13 cellular contexts compared by ENCODE assay signal in genomic region chr1:203701606-203702005, GRCh38.
A peak's percentile ranks its signal among the peaks of the same experiment; 100 is the strongest.
DNase-seq lines count a peak whose midpoint lies in the region; ATAC-seq and TF ChIP-seq lines count a peak whose summit lies in the region.
"Had no signal": no experiment of that assay in that cellular context is flagged by ENCODE, and none has a peak within 500 bp of the region (broad histone marks: within the 10 kb centered on the region; RNA-seq: fewer than 3 reads in every experiment).

No MANE protein-coding gene starts in this region.

- TF ChIP-seq RAD21 in IMR-90 (IDR thresholded peaks at IDR 0.05; ENCODE audit: low read length) = no peak

- no peak overlapping the region for H3K18ac ChIP-seq in IMR-90 (ENCODE audit: low read depth, low read length)

- H3K4me3 ChIP-seq in BLaER1 (no peak overlapping the region), IMR-90 (ENCODE audit: insufficient read depth, low read depth, low read length) (no peak overlapping the region)
- H3K4me3 ChIP-seq: body of pancreas, dorsolateral prefrontal cortex, right atrium auricular region, stomach had no signal

- H3K4me3 Mint-ChIP-seq in effector memory CD8-positive, alpha-beta T cell = no peak overlapping the region
- no peak overlapping the region for H3K4me3 Mint-ChIP-seq in natural killer cell treated with Interleukin-12 subunit alpha and Interleukin-12 subunit beta and Interleukin-15 and Interleukin-18, amount 100 ng/mL, for 72 hours
- H3K4me3 Mint-ChIP-seq: activated naive CD4-positive, alpha-beta T cell treated with anti-CD3 and anti-CD28 coated beads for 36 hours had no signal

- no peak for ATAC-seq in IMR-90 (ENCODE audit: low read depth)
- ATAC-seq in effector memory CD8-positive, alpha-beta T cell (replicated peaks) = no peak
- ATAC-seq in natural killer cell treated with Interleukin-12 subunit alpha and Interleukin-12 subunit beta and Interleukin-15 and Interleukin-18, amount 100 ng/mL, for 72 hours = no peak

- H4K8ac ChIP-seq in IMR-90 (ENCODE audit: low read depth in 2 of 2, low read length in 2 of 2) = no peak overlapping the region

- BruUV-seq in IMR-90 (replicated peaks; lab: Mats Ljungman, UMichigan) = no TSS peak

- no peak for TF ChIP-seq CTCF in IMR-90 (conservative IDR thresholded peaks at IDR 0.05; ENCODE audit: low read depth, low read length)

- H3K27me3 Mint-ChIP-seq in effector memory CD8-positive, alpha-beta T cell = no peaks in the 10 kb centered on the region
- H3K27me3 Mint-ChIP-seq in natural killer cell treated with Interleukin-12 subunit alpha and Interleukin-12 subunit beta and Interleukin-15 and Interleukin-18, amount 100 ng/mL, for 72 hours = no peaks in the 10 kb centered on the region

- H3K9me3 Mint-ChIP-seq in effector memory CD8-positive, alpha-beta T cell = no peaks in the 10 kb centered on the region
- no peaks in the 10 kb centered on the region for H3K9me3 Mint-ChIP-seq in natural killer cell treated with Interleukin-12 subunit alpha and Interleukin-12 subunit beta and Interleukin-15 and Interleukin-18, amount 100 ng/mL, for 72 hours
- H3K9me3 Mint-ChIP-seq: activated naive CD4-positive, alpha-beta T cell treated with anti-CD3 and anti-CD28 coated beads for 36 hours had no signal

- no peak overlapping the region for H3K4me2 ChIP-seq in BLaER1
- H3K4me2 ChIP-seq in IMR-90 (ENCODE audit: low read depth, low read length) = no peak overlapping the region

- H3K23ac ChIP-seq in IMR-90 (ENCODE audit: low read depth, low read length) = no peak overlapping the region

- H3K9me3 ChIP-seq in BLaER1 = no peaks in the 10 kb centered on the region
- H3K9me3 ChIP-seq in IMR-90 (ENCODE audit: control insufficient read depth, insufficient read depth, low read length) = no peaks in the 10 kb centered on the region
- H3K9me3 ChIP-seq: body of pancreas, right atrium auricular region, stomach had no signal

- in situ Hi-C loops in IMR-90 (cut with MboI; ENCODE audit: low sequenced_read_pairs) (loop anchor here (5.0 to 10.0 kb wide), 3 partner anchors 74 to 357 kb away; partner anchors contain the start of gene ATP2B4), ACHN (cut with HindIII; ENCODE audit: low pct_ligation_motif_present, low pct_unique_long_range_greater_than_20kb, low sequenced_read_pairs) (no loop called here)

- peaks cover 13% of the 10 kb centered on the region for H3K4me1 ChIP-seq in BLaER1
- H3K4me1 ChIP-seq in IMR-90 (ENCODE audit: control insufficient read depth, insufficient read depth, low read length) = no peaks in the 10 kb centered on the region
- H3K4me1 ChIP-seq: body of pancreas had no signal

- H2BK120ac ChIP-seq in IMR-90 (ENCODE audit: low read depth, low read length) = no peak overlapping the region

- no peak overlapping the region for H3K4ac ChIP-seq in IMR-90 (ENCODE audit: low read depth, low read length)

- H2BK15ac ChIP-seq in IMR-90 (ENCODE audit: low read depth, low read length) = no peak overlapping the region

- H2AK9ac ChIP-seq in IMR-90 (replicated peaks; ENCODE audit: low read depth, low read length, poor library complexity) = no peak overlapping the region

- H3K9ac ChIP-seq in BLaER1 = no peak overlapping the region
- H3K9ac ChIP-seq in IMR-90 (ENCODE audit: low read depth, low read length) = no peak overlapping the region

- H2AFZ ChIP-seq in IMR-90 (replicated peaks; ENCODE audit: low read length, poor library complexity) = no peak overlapping the region

- no peak overlapping the region for H4K91ac ChIP-seq in IMR-90 (ENCODE audit: insufficient read depth, low read depth, low read length)

- peaks cover 6% of the 10 kb centered on the region; the same call in 1 of the 2 replicates for H4K20me1 ChIP-seq in BLaER1
- peaks cover 25% of the 10 kb centered on the region for H4K20me1 ChIP-seq in IMR-90 (ENCODE audit: insufficient read depth, low read length)

- no peak overlapping the region for H3K56ac ChIP-seq in IMR-90 (ENCODE audit: extremely low read depth, insufficient read depth, low read length)

- POLR2A ChIA-PET in IMR-90 (lab: Charles Lee; ENCODE audit: unreplicated experiment) = no interaction called here

- DNase-seq in IMR-90 = no peak
- no peak for DNase-seq in effector memory CD8-positive, alpha-beta T cell
- no peak for DNase-seq in natural killer cell treated with Interleukin-12 subunit alpha and Interleukin-12 subunit beta and Interleukin-15 and Interleukin-18, amount 100 ng/mL, for 72 hours (ENCODE audit: low spot score)
- no peak for DNase-seq in stimulated activated naive CD4-positive, alpha-beta T cell (lab: John Stamatoyannopoulos, UW)
- no peak for DNase-seq in DMS114 treated with DMSO at 0.1 percent for 48 hours (lab: John Stamatoyannopoulos, UW; ENCODE audit: unreplicated experiment)
- no peak for DNase-seq in hepatic stellate cell (ENCODE audit: low spot score)
- no peak for DNase-seq in ACHN

- H3K27ac ChIP-seq in BLaER1 = 0 out of 2 replicates have a peak overlapping the region, but pooled peaks have one; percentile 12
- H3K27ac ChIP-seq in IMR-90 (ENCODE audit: insufficient read depth, low read length) = no peak overlapping the region
- H3K27ac ChIP-seq: body of pancreas had no signal

- H3K36me3 Mint-ChIP-seq in effector memory CD8-positive, alpha-beta T cell (ENCODE audit: insufficient read depth) = peaks cover 55% of the 10 kb centered on the region
- peaks cover 28% of the 10 kb centered on the region for H3K36me3 Mint-ChIP-seq in natural killer cell treated with Interleukin-12 subunit alpha and Interleukin-12 subunit beta and Interleukin-15 and Interleukin-18, amount 100 ng/mL, for 72 hours

- peaks cover 16 to 19% of the 10 kb centered on the region in 2 donors for H3K4me1 Mint-ChIP-seq in effector memory CD8-positive, alpha-beta T cell (ENCODE audit: low read depth in 2 of 2)
- peaks cover 25 to 30% of the 10 kb centered on the region in 2 donors for H3K4me1 Mint-ChIP-seq in natural killer cell treated with Interleukin-12 subunit alpha and Interleukin-12 subunit beta and Interleukin-15 and Interleukin-18, amount 100 ng/mL, for 72 hours (ENCODE audit: low read depth in 2 of 2)

- peak overlapping the region; percentile 13; the same call in 1 of the 2 replicates for H2AK5ac ChIP-seq in IMR-90 (ENCODE audit: low read depth, low read length)

- H2BK20ac ChIP-seq in IMR-90 (ENCODE audit: low read depth, low read length) = no peak overlapping the region

- no CpG with 5 or more reads among the region's 4 CpGs for WGBS in IMR-90 (ENCODE audit: extremely low coverage in 2 of 2, insufficient read length in 1 of 2), 2 experiments

- H3K27ac Mint-ChIP-seq in effector memory CD8-positive, alpha-beta T cell = peak overlapping the region; percentile 72 to 79
- peak overlapping the region; percentile 46 to 82 for H3K27ac Mint-ChIP-seq in natural killer cell treated with Interleukin-12 subunit alpha and Interleukin-12 subunit beta and Interleukin-15 and Interleukin-18, amount 100 ng/mL, for 72 hours

- dilution Hi-C loops in IMR-90 (cut with HindIII; ENCODE audit: low sequenced_read_pairs, unreplicated experiment) = no loop called here

- peaks cover 6% of the 10 kb centered on the region for H3K9me1 ChIP-seq in IMR-90 (ENCODE audit: insufficient read depth, low read length)

- H3K27me3 ChIP-seq in BLaER1 (no peaks in the 10 kb centered on the region), IMR-90 (ENCODE audit: control insufficient read depth, insufficient read depth, low read length) (no peaks in the 10 kb centered on the region)
- H3K27me3 ChIP-seq: body of pancreas, dorsolateral prefrontal cortex, right atrium auricular region, stomach had no signal

- no peak for TF ChIP-seq POLR2A in IMR-90 (IDR thresholded peaks at IDR 0.05; ENCODE audit: low read depth, low read length)

- H3K36me3 ChIP-seq in BLaER1 (peaks cover 98% of the 10 kb centered on the region), IMR-90 (ENCODE audit: control insufficient read depth, insufficient read depth, low read length) (peaks cover 68% of the 10 kb centered on the region)

- H3K79me1 ChIP-seq in IMR-90 (ENCODE audit: low read depth in 1 of 2, low read length in 2 of 2) = peaks cover 63 to 80% of the 10 kb centered on the region in 2 experiments

- H2BK5ac ChIP-seq in IMR-90 (ENCODE audit: low read depth, low read length, poor library complexity, severe bottlenecking) = peak overlapping the region; percentile 2

- no peak overlapping the region for H3K14ac ChIP-seq in IMR-90 (replicated peaks; ENCODE audit: low read depth, low read length)

- intact Hi-C loops in IMR-90 (cut with micrococcal nuclease) = loop anchor here (1.0 to 2.0 kb wide), 2 partner anchors 197 to 361 kb away; no protein-coding TSS in a partner anchor

- H4K5ac ChIP-seq in IMR-90 (ENCODE audit: low read depth, low read length) = no peak overlapping the region

- CTCF ChIA-PET in IMR-90 (lab: Yijun Ruan, JAX) = interaction anchor here (0.9 to 2.8 kb wide), 3 partner anchors 8 to 197 kb away, joined by 5 to 12 read pairs (median 6); partner anchors contain the start of gene ATP2B4

TF ChIP-seq in IMR-90, 13 proteins besides CTCF, POLR2A, EP300 and RAD21:
- TF ChIP-seq RCOR1 (IDR thresholded peaks at IDR 0.05; ENCODE audit: insufficient replicate concordance, low read length) (no peak), USF2 (IDR thresholded peaks at IDR 0.05; ENCODE audit: low read depth, low read length) (no peak), RFX5 (IDR thresholded peaks at IDR 0.05; ENCODE audit: low read depth, low read length) (no peak), CEBPB (IDR thresholded peaks at IDR 0.05; ENCODE audit: low read depth, low read length) (no peak), MAFK (IDR thresholded peaks at IDR 0.05; ENCODE audit: low read depth, low read length) (no peak), MAZ (IDR thresholded peaks at IDR 0.05; ENCODE audit: borderline replicate concordance, low read depth, low read length) (no peak)
- TF ChIP-seq, protein P1, sequence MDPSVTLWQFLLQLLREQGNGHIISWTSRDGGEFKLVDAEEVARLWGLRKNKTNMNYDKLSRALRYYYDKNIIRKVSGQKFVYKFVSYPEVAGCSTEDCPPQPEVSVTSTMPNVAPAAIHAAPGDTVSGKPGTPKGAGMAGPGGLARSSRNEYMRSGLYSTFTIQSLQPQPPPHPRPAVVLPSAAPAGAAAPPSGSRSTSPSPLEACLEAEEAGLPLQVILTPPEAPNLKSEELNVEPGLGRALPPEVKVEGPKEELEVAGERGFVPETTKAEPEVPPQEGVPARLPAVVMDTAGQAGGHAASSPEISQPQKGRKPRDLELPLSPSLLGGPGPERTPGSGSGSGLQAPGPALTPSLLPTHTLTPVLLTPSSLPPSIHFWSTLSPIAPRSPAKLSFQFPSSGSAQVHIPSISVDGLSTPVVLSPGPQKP (IDR thresholded peaks at IDR 0.05; ENCODE audit: borderline replicate concordance, low read depth, low read length) = no peak
